Comparison of ENCODE assay signal across 20 cellular contexts in the genomic region with DNA sequence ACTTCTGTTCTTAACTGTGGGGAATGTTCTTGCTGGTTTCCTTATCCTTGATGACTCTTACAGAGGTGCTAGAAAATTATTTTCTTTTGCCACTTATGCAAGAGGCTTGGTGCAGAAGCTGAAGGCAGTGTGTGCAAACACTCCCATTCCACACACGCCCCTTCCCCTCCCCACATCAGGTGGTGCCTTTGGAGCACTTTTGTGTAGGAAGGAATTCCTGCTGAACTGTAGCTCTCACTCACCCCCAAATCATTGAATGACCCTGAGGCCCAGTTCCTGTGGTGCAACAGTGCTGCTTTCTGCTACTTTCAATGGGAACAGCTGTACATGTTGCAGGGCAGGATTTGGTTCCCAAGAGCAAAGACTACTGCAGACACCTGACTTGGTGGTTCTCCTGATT.
DNase-seq lines count a peak whose midpoint lies in the region; ATAC-seq, FAIRE-seq and TF ChIP-seq lines count a peak whose summit lies in the region.
"Had no signal": no experiment of that assay in that cellular context is flagged by ENCODE, and none has a peak within 500 bp of the region (broad histone marks: within the 10 kb centered on the region; RNA-seq: fewer than 3 reads in every experiment).

No MANE protein-coding gene starts in this region.

- no peaks in the 10 kb centered on the region for H3K9me2 ChIP-seq in Karpas-422 (replicated peaks; ENCODE audit: insufficient read depth, low read length)
- H3K9me2 ChIP-seq: SK-N-SH had no signal

- no peak for TF ChIP-seq RAD21 in H1 (IDR thresholded peaks at IDR 0.05 in 1 of 2, conservative IDR thresholded peaks at IDR 0.05 in 1 of 2; ENCODE audit: low read depth in 2 of 2, low read length in 2 of 2)

- TF ChIP-seq CTCF in H1 (IDR thresholded peaks at IDR 0.05; ENCODE audit: control extremely low read depth in 1 of 3, insufficient read depth in 1 of 3, low read depth in 1 of 3, low read length in 3 of 3) (no peak), neural progenitor cell (IDR thresholded peaks at IDR 0.05) (no peak)

- H2BK120ac ChIP-seq in H1 (replicated peaks; ENCODE audit: low read depth, low read length) = no peak overlapping the region

- H3K56ac ChIP-seq in H1 (replicated peaks; ENCODE audit: insufficient read length, low read depth, low read length) = no peak overlapping the region

- H3K4me3 ChIP-seq in BLaER1 treated with 17β-estradiol and CSF1 and Interleukin-3, amounts not matched to agents 10 nM and 100 nM = no peak overlapping the region
- H3K4me3 ChIP-seq in Karpas-422 (ENCODE audit: low read length) = no peak overlapping the region
- H3K4me3 ChIP-seq in H1 (ENCODE audit: extremely low read depth in 1 of 4, insufficient read depth in 2 of 4, low read depth in 3 of 4, low read length in 4 of 4) = no peak overlapping the region
- peak overlapping the region; percentile 7 for H3K4me3 ChIP-seq in neural progenitor cell
- H3K4me3 ChIP-seq: MG63 had no signal

- no peak overlapping the region for H3K4ac ChIP-seq in H1 (replicated peaks; ENCODE audit: insufficient read length, low read depth, low read length)

- H3K23me2 ChIP-seq in H1 (ENCODE audit: low read depth, low read length) = peaks cover 2% of the 10 kb centered on the region; the same call in 1 of the 2 replicates

- H2AFZ ChIP-seq in Karpas-422 (ENCODE audit: low read length) (no peak overlapping the region), H1 (ENCODE audit: low read length) (no peak overlapping the region), neural progenitor cell (replicated peaks) (no peak overlapping the region)

- H3K4me1 Mint-ChIP-seq in neural progenitor cell (peaks cover 39% of the 10 kb centered on the region), T-cell (peaks cover 6 to 24% (median 10%) of the 10 kb centered on the region in 3 donors)

- H3K9me3 ChIP-seq in BLaER1 treated with 17β-estradiol and CSF1 and Interleukin-3, amounts not matched to agents 10 nM and 100 nM (replicated peaks in 1 of 11) = no peaks in the 10 kb centered on the region
- H3K9me3 ChIP-seq in Karpas-422 (ENCODE audit: low read length) (no peaks in the 10 kb centered on the region), H1 (ENCODE audit: insufficient read depth in 2 of 2, low read depth in 1 of 2, low read length in 1 of 2) (no peaks in the 10 kb centered on the region), neural progenitor cell (ENCODE audit: low read depth) (no peaks in the 10 kb centered on the region)
- H3K9me3 ChIP-seq: MG63, SK-N-SH had no signal

- H3K4me1 ChIP-seq in BLaER1 treated with 17β-estradiol and CSF1 and Interleukin-3, amounts not matched to agents 10 nM and 100 nM = peaks cover 7 to 41% (median 31%) of the 10 kb centered on the region in 10 experiments
- H3K4me1 ChIP-seq in Karpas-422 (ENCODE audit: low read length) = peaks cover 68% of the 10 kb centered on the region
- no peaks in the 10 kb centered on the region; a peak in 2 of 7 replicates for H3K4me1 ChIP-seq in H1 (replicated peaks in 1 of 4; ENCODE audit: control insufficient read depth in 3 of 4, insufficient read depth in 4 of 4, low read length in 3 of 4)
- H3K4me1 ChIP-seq in neural progenitor cell = peaks cover 26% of the 10 kb centered on the region

- peak overlapping the region in 7 of 11 experiments; percentile 38 to 87 (median 76); a peak in 10 of 22 replicates for H3K4me2 ChIP-seq in BLaER1 treated with 17β-estradiol and CSF1 and Interleukin-3, amounts not matched to agents 10 nM and 100 nM
- H3K4me2 ChIP-seq in Karpas-422 (ENCODE audit: low read depth, low read length, poor library complexity, severe bottlenecking) = peak overlapping the region; percentile 59
- H3K4me2 ChIP-seq in H1 (ENCODE audit: insufficient read depth in 1 of 2, low read depth in 2 of 2, low read length in 2 of 2) = no peak overlapping the region
- H3K4me2 ChIP-seq in neural progenitor cell = peak overlapping the region; percentile 52
- H3K4me2 ChIP-seq: SK-N-SH had no signal

- H3K79me2 ChIP-seq in Karpas-422 (ENCODE audit: low read length) (peaks cover 5% of the 10 kb centered on the region; the same call in 1 of the 2 replicates), H1 (ENCODE audit: control insufficient read depth in 1 of 2, insufficient read depth in 2 of 2, low read length in 2 of 2) (no peaks in the 10 kb centered on the region), neural progenitor cell (ENCODE audit: low read depth) (no peaks in the 10 kb centered on the region)

- peaks cover 39% of the 10 kb centered on the region for H3F3A ChIP-seq in neural progenitor cell (ENCODE audit: low read depth)

- H3K9me3 Mint-ChIP-seq in neural progenitor cell (no peaks in the 10 kb centered on the region), T-cell (no peaks in the 10 kb centered on the region)

- no peak overlapping the region for H3K14ac ChIP-seq in H1 (ENCODE audit: insufficient read length)

- H2BK12ac ChIP-seq in H1 (ENCODE audit: low read depth, low read length) = no peak overlapping the region

- POLR2A ChIA-PET in H1 (lab: Charles Lee; ENCODE audit: partially characterized antibody) = interaction anchor here (0.6 to 1.1 kb wide), 3 partner anchors 9 to 124 kb away, joined by 3 to 6 read pairs (median 4); no protein-coding TSS in a partner anchor
- POLR2A ChIA-PET in T-cell (lab: Charles Lee) = no interaction called here

- no peak overlapping the region for H4K91ac ChIP-seq in H1 (replicated peaks; ENCODE audit: insufficient read length, low read length)

- H3K79me1 ChIP-seq in H1 (ENCODE audit: low read depth, low read length) = no peaks in the 10 kb centered on the region

- H4K5ac ChIP-seq in H1 (ENCODE audit: insufficient read length, low read depth, low read length) = no peak overlapping the region

- peak overlapping the region; percentile 55; the same call in 1 of the 2 replicates for H2BK15ac ChIP-seq in H1 (ENCODE audit: low read length)

- CTCF ChIA-PET in H1 (lab: Charles Lee; ENCODE audit: partially characterized antibody) = interaction anchor here (0.7 to 2.1 kb wide), 8 partner anchors 15 to 1586 kb away, joined by 3 to 8 read pairs (median 4); no protein-coding TSS in a partner anchor
- CTCF ChIA-PET in T-cell (lab: Charles Lee) = interaction anchor here in 1 of 2 donors (0.5 kb wide), 1 partner anchor 140 kb away, joined by 4 read pairs; no protein-coding TSS in a partner anchor

- peak overlapping the region; percentile 39; the same call in 1 of the 2 replicates for H3K18ac ChIP-seq in H1 (ENCODE audit: extremely low read depth, low read length)

- no peak overlapping the region for H2AK5ac ChIP-seq in H1 (ENCODE audit: low read depth, low read length)

- H4K8ac ChIP-seq in H1 (ENCODE audit: extremely low read depth, insufficient read depth, low read length) = no peak overlapping the region

- H2BK5ac ChIP-seq in H1 (ENCODE audit: low read depth, low read length) = no peak overlapping the region

- FAIRE-seq in H1 (lab: Jason Lieb, UNC) = peak; percentile 73
- FAIRE-seq: D721Med had no signal

- ATAC-seq in T-cell (replicated peaks in 1 of 4) (no peak), HG03469 (IDR thresholded peaks at IDR 0.05; ENCODE audit: unreplicated experiment) (no peak)

- H3K27ac Mint-ChIP-seq in neural progenitor cell (no peak overlapping the region), T-cell (no peak overlapping the region)

- 75% methylated on average over 1 of the region's 1 CpG; no CpG with 5 or more reads in 1 of the 2 experiments for WGBS in H1 (ENCODE audit: extremely low coverage in 1 of 2, insufficient coverage in 1 of 2, insufficient read length in 1 of 2, insufficient replicate concordance in 2 of 2, low coverage in 1 of 2, low lambda C conversion rate in 2 of 2, missing lambda C conversion rate in 1 of 2), 2 experiments

- no peak overlapping the region for H3K4me3 Mint-ChIP-seq in neural progenitor cell
- H3K4me3 Mint-ChIP-seq in T-cell = no peak overlapping the region

- no peak overlapping the region for H3K27ac ChIP-seq in BLaER1 treated with 17β-estradiol and CSF1 and Interleukin-3, amounts not matched to agents 10 nM and 100 nM
- H3K27ac ChIP-seq in Karpas-422 (ENCODE audit: low read length) (peak overlapping the region; percentile 76), H1 (ENCODE audit: low read depth, low read length) (no peak overlapping the region), neural progenitor cell (peak overlapping the region; percentile 89)

- H4K20me1 ChIP-seq in BLaER1 treated with 17β-estradiol and CSF1 and Interleukin-3, amounts not matched to agents 10 nM and 100 nM = no peaks in the 10 kb centered on the region; a peak in 1 of 22 replicates
- H4K20me1 ChIP-seq in Karpas-422 (ENCODE audit: insufficient read depth, low read depth, low read length) = no peaks in the 10 kb centered on the region
- no peaks in the 10 kb centered on the region for H4K20me1 ChIP-seq in H1 (replicated peaks in 1 of 2; ENCODE audit: control insufficient read depth in 1 of 2, insufficient read depth in 2 of 2, low read length in 2 of 2)
- H4K20me1 ChIP-seq in neural progenitor cell (ENCODE audit: low read depth) = no peaks in the 10 kb centered on the region

- no peak overlapping the region for H3K23ac ChIP-seq in H1 (ENCODE audit: insufficient read length)

- peaks cover 6% of the 10 kb centered on the region for H3K27me3 Mint-ChIP-seq in neural progenitor cell (ENCODE audit: insufficient read depth, low read depth)
- H3K27me3 Mint-ChIP-seq in T-cell = no peaks in the 10 kb centered on the region

- H2BK20ac ChIP-seq in H1 (ENCODE audit: low read length) = no peak overlapping the region

- no peak for TF ChIP-seq EP300 in H1 (IDR thresholded peaks at IDR 0.05; ENCODE audit: borderline replicate concordance in 1 of 2, low read depth in 2 of 2, low read length in 2 of 2)

- H3K36me3 Mint-ChIP-seq in neural progenitor cell = peaks cover 30% of the 10 kb centered on the region
- H3K36me3 Mint-ChIP-seq in T-cell = peaks cover 42% of the 10 kb centered on the region

- no peak overlapping the region for H3K9ac ChIP-seq in BLaER1 treated with 17β-estradiol and CSF1 and Interleukin-3, amounts not matched to agents 10 nM and 100 nM
- peak overlapping the region; percentile 16; the same call in 1 of the 2 replicates for H3K9ac ChIP-seq in Karpas-422 (ENCODE audit: low read length)
- H3K9ac ChIP-seq in H1 (replicated peaks in 1 of 4; ENCODE audit: extremely low read depth in 1 of 4, low read depth in 3 of 4, low read length in 3 of 4) = no peak overlapping the region
- H3K9ac ChIP-seq in neural progenitor cell = no peak overlapping the region
- H3K9ac ChIP-seq: SK-N-SH had no signal

- no peak for DNase-seq in Karpas-422
- DNase-seq in H1 (ENCODE audit: low read depth in 1 of 2, low spot score in 2 of 2) = no peak
- DNase-seq in neural progenitor cell (ENCODE audit: low spot score) = peak; percentile 76
- no peak for DNase-seq in NCI-H2081 treated with DMSO at 0.1 percent for 48 hours (lab: John Stamatoyannopoulos, UW)
- DNase-seq in NCI-H524 treated with DMSO at 0.1 percent for 48 hours (lab: John Stamatoyannopoulos, UW) = no peak
- no peak for DNase-seq in T-cell
- DNase-seq: C1 segment of cervical spinal cord, DMS79, MG63, NCI-H1092 treated with DMSO at 0.1 percent for 48 hours, NCI-H146, NCI-H510A, NCI-H82, OCI-M1, RPMI8226, SHP77 treated with DMSO at 0.1 percent for 48 hours, SK-N-SH had no signal

- no peak for TF ChIP-seq POLR2A in H1 (IDR thresholded peaks at IDR 0.05; ENCODE audit: control extremely low read depth in 1 of 2, low read depth in 2 of 2, low read length in 2 of 2)

- H3K27me3 ChIP-seq in BLaER1 treated with 17β-estradiol and CSF1 and Interleukin-3, amounts not matched to agents 10 nM and 100 nM = no peaks in the 10 kb centered on the region
- H3K27me3 ChIP-seq in Karpas-422 (ENCODE audit: low read length) (no peaks in the 10 kb centered on the region), H1 (replicated peaks in 1 of 4; ENCODE audit: control insufficient read depth in 3 of 4, extremely low read depth in 1 of 4, insufficient read depth in 3 of 4, low read length in 3 of 4) (no peaks in the 10 kb centered on the region), neural progenitor cell (no peaks in the 10 kb centered on the region)
- H3K27me3 ChIP-seq: MG63 had no signal

- H3K36me3 ChIP-seq in BLaER1 treated with 17β-estradiol and CSF1 and Interleukin-3, amounts not matched to agents 10 nM and 100 nM = peaks cover 32 to 64% (median 41%) of the 10 kb centered on the region in 11 experiments
- peaks cover 26% of the 10 kb centered on the region; the same call in 1 of the 2 replicates for H3K36me3 ChIP-seq in Karpas-422 (ENCODE audit: insufficient read depth, low read length)
- H3K36me3 ChIP-seq in H1 (ENCODE audit: control insufficient read depth in 2 of 4, insufficient read depth in 4 of 4, low read length in 3 of 4) = peaks cover 3 to 35% (median 16%) of the 10 kb centered on the region in 4 experiments; a peak in 7 of 8 replicates
- H3K36me3 ChIP-seq in neural progenitor cell = peaks cover 4% of the 10 kb centered on the region

Comparison
In these comparisons a context has a peak if more than half of its experiments do, and no peak if none do; other contexts are left out.
1. H3K27ac ChIP-seq: peak in Karpas-422 (single experiment) and neural progenitor cell (single experiment); none in BLaER1 treated with 17β-estradiol and CSF1 and Interleukin-3, amounts not matched to agents 10 nM and 100 nM (0 of 11) and H1 (single experiment).
2. H3K4me2 ChIP-seq: peak in BLaER1 treated with 17β-estradiol and CSF1 and Interleukin-3, amounts not matched to agents 10 nM and 100 nM (7 of 11), Karpas-422 (single experiment) and neural progenitor cell (single experiment); none in H1 (0 of 2).